ENCODE assay signal across 9 cellular contexts in genomic region chr9:20552874-20553624, GRCh38.
DNase-seq lines count a peak whose midpoint lies in the region; ATAC-seq and TF ChIP-seq lines count a peak whose summit lies in the region.
"Had no signal": no experiment of that assay in that cellular context is flagged by ENCODE, and none has a peak within 500 bp of the region (broad histone marks: within the 10 kb centered on the region; RNA-seq: fewer than 3 reads in every experiment).

No MANE protein-coding gene starts in this region.

- DNase-seq in AG09319 (ENCODE audit: extremely low read depth, low read depth) (no peak), Peyer's patch (no peak), foreskin keratinocyte (peak in 1 of 2 donors; percentile 18), NCI-H446 treated with DMSO at 0.1 percent for 48 hours (lab: John Stamatoyannopoulos, UW) (no peak), NCI-H2081 (lab: John Stamatoyannopoulos, UW) (no peak)
- no peak for DNase-seq in activated CD8-positive, alpha-beta memory T cell treated with anti-CD3 and anti-CD28 coated beads, Interleukin-2, amount 50 U/mL, for 48 hours
- DNase-seq: NCI-H2227 treated with DMSO at 0.1 percent for 48 hours had no signal

- H3K9me3 ChIP-seq in Peyer's patch, result no peaks in the 10 kb centered on the region

- ATAC-seq in GM19395 (IDR thresholded peaks at IDR 0.05; ENCODE audit: unreplicated experiment) (peak; percentile 52), foreskin keratinocyte (no peak), HG02798 (IDR thresholded peaks at IDR 0.05; ENCODE audit: poor library complexity, unreplicated experiment) (no peak)

- H3K4me1 ChIP-seq in Peyer's patch (peaks cover 0 to 17% (median 0%) of the 10 kb centered on the region in 4 donors), foreskin keratinocyte (peaks cover 36% of the 10 kb centered on the region)

- H3K36me3 ChIP-seq in Peyer's patch, result no peaks in the 10 kb centered on the region

- H3K4me3 ChIP-seq in Peyer's patch, result no peak overlapping the region

- peak; percentile 31 for TF ChIP-seq CTCF in AG09319 (IDR thresholded peaks at IDR 0.05; ENCODE audit: low read depth, low read length)
- peak in 4 of 6 experiments; percentile 17 to 25 (median 22) for TF ChIP-seq CTCF in Peyer's patch (IDR thresholded peaks at IDR 0.05)
- TF ChIP-seq CTCF in foreskin keratinocyte (conservative IDR thresholded peaks at IDR 0.05), result peak; percentile 52

- H3K27me3 ChIP-seq in Peyer's patch (no peaks in the 10 kb centered on the region), foreskin keratinocyte (no peaks in the 10 kb centered on the region)

- no peak for TF ChIP-seq POLR2A in Peyer's patch (IDR thresholded peaks at IDR 0.05)

- peak overlapping the region in 1 of 4 donors; percentile 25 for H3K27ac ChIP-seq in Peyer's patch
- H3K27ac ChIP-seq in foreskin keratinocyte, result no peak overlapping the region
